Comparison of ENCODE assay signal across 8 cellular contexts in genomic region chr4:73620115-73620792, GRCh38. TPM values are rescaled to one million over a fixed set of nuclear protein-coding genes. Genes with fewer than 3 reads are reported as not detected.
A peak's percentile ranks its signal among the peaks of the same experiment; 100 is the strongest.
DNase-seq lines count a peak whose midpoint lies in the region; ATAC-seq and TF ChIP-seq lines count a peak whose summit lies in the region.

Gene RASSF6, minus strand, starts transcription at chr4:73620436. Its CDS starts 8,641 bp downstream, at chr4:73611795.

- POLR2A ChIA-PET in MCF 10A (lab: Yijun Ruan, JAX), result interaction anchor here (0.6 to 3.8 kb wide), 21 partner anchors 8 to 1249 kb away, joined by 3 to 47 read pairs (median 4); no protein-coding TSS in a partner anchor

- no peak within 1 kb of the TSS for H4K8ac ChIP-seq in mesendoderm (ENCODE audit: low read depth, low read length)

- BruUV-seq in MCF 10A (replicated peaks; lab: Mats Ljungman, UMichigan), result no TSS peak

- no peaks in the 10 kb centered on the region for H3K36me3 ChIP-seq in mesendoderm (ENCODE audit: control insufficient read depth, insufficient read depth, low read length)

- H3K27me3 ChIP-seq in mesendoderm (ENCODE audit: insufficient read depth, low read length, poor library complexity), result no peaks in the 10 kb centered on the region

- H3K4me1 ChIP-seq in mesendoderm (ENCODE audit: control insufficient read depth, low read depth, low read length), result peaks cover 3% of the 10 kb centered on the region

- H2BK120ac ChIP-seq in mesendoderm (ENCODE audit: low read depth, low read length), result no peak within 1 kb of the TSS

- no peaks in the 10 kb centered on the region for H3K79me2 ChIP-seq in mesendoderm (ENCODE audit: control insufficient read depth, insufficient read depth, low read length)

- H4K5ac ChIP-seq in mesendoderm (ENCODE audit: low read length), result no peak within 1 kb of the TSS

- H3K27me3 Mint-ChIP-seq in MCF 10A (ENCODE audit: insufficient read depth, unreplicated experiment), result no peaks in the 10 kb centered on the region

- peak within 1 kb of the TSS; percentile 60 for H3K56ac ChIP-seq in mesendoderm (ENCODE audit: low read length)

- H2AK5ac ChIP-seq in mesendoderm (ENCODE audit: low read length), result no peak within 1 kb of the TSS

- DNase-seq in COLO668 (lab: John Stamatoyannopoulos, UW; ENCODE audit: unreplicated experiment), result peak; percentile 90
- peak; percentile 89 for DNase-seq in NCI-H526 treated with DMSO at 0.1 percent for 48 hours (lab: John Stamatoyannopoulos, UW)
- peak; percentile 63 for DNase-seq in MCF 10A (ENCODE audit: unreplicated experiment)
- DNase-seq in mesendoderm, result peak; percentile 85
- no peak for DNase-seq in UCSD-AML1 (lab: John Stamatoyannopoulos, UW; ENCODE audit: unreplicated experiment)
- DNase-seq in T-helper 9 cell, result no peak

- H3K9ac ChIP-seq in mesendoderm (ENCODE audit: low read length), result peak within 1 kb of the TSS; percentile 40

- H2BK5ac ChIP-seq in mesendoderm (ENCODE audit: low read length), result no peak within 1 kb of the TSS

- peak; percentile 60 for TF ChIP-seq POLR2A in GM19193 (IDR thresholded peaks at IDR 0.05; ENCODE audit: extremely low read depth, insufficient read depth, insufficient read length)

- H3K36me3 Mint-ChIP-seq in MCF 10A (ENCODE audit: insufficient read depth, unreplicated experiment), result no peaks in the 10 kb centered on the region

- intact Hi-C loops in MCF 10A (cut with micrococcal nuclease), result no loop called here

- no peak within 1 kb of the TSS for H2BK15ac ChIP-seq in mesendoderm (replicated peaks; ENCODE audit: low read depth)

- H3K18ac ChIP-seq in mesendoderm (ENCODE audit: low read length), result no peak within 1 kb of the TSS

- no peaks in the 10 kb centered on the region for H3K9me3 Mint-ChIP-seq in MCF 10A (ENCODE audit: unreplicated experiment)

- no peaks in the 10 kb centered on the region for H3K79me1 ChIP-seq in mesendoderm (ENCODE audit: low read length)

- H3K4me2 ChIP-seq in mesendoderm (ENCODE audit: low read length), result peak within 1 kb of the TSS; percentile 74

- ATAC-seq in HG03139 (IDR thresholded peaks at IDR 0.05; ENCODE audit: unreplicated experiment), result peak; percentile 95

- no peak within 1 kb of the TSS for H3K23ac ChIP-seq in mesendoderm (ENCODE audit: low read length)

- no peak within 1 kb of the TSS for H3K4ac ChIP-seq in mesendoderm (ENCODE audit: low read depth, low read length)

- TF ChIP-seq CTCF in MCF 10A (IDR thresholded peaks at IDR 0.05; ENCODE audit: unreplicated experiment), result no peak

- CTCF ChIA-PET in MCF 10A (lab: Yijun Ruan, JAX), result interaction anchor here (0.6 to 1.7 kb wide), 9 partner anchors 17 to 482 kb away, joined by 3 to 6 read pairs (median 3); no protein-coding TSS in a partner anchor

- no peak within 1 kb of the TSS for H3K27ac ChIP-seq in mesendoderm (ENCODE audit: low read depth, low read length)

- peak within 1 kb of the TSS; percentile 84 for H3K4me3 Mint-ChIP-seq in MCF 10A (ENCODE audit: unreplicated experiment)

- peaks cover 19% of the 10 kb centered on the region for H3K4me1 Mint-ChIP-seq in MCF 10A (ENCODE audit: insufficient read depth, unreplicated experiment)

- peak within 1 kb of the TSS; percentile 47 for H3K27ac Mint-ChIP-seq in MCF 10A (ENCODE audit: low read depth, unreplicated experiment)

- no CpG with 5 or more reads among the region's 24 CpGs for WGBS in mesendoderm (ENCODE audit: extremely low coverage, insufficient coverage, low lambda C conversion rate)

- peak within 1 kb of the TSS; percentile 12 for H3K4me3 ChIP-seq in mesendoderm (ENCODE audit: low read length)

RNA-seq across cellular contexts. Expression of gene RASSF6, which starts in this region (rescaled TPM):
- 1.6 and 2.4 TPM in 2 replicates for total RNA-seq in MCF 10A (2022)
- polyA plus RNA-seq in mesendoderm (2013, experiment 1 of 2), result 0.10 TPM
- polyA plus RNA-seq in mesendoderm (2013, experiment 2 of 2), result 0.04 TPM

Comparison
In these comparisons a context has a peak if more than half of its experiments do, and no peak if none do; other contexts are left out.
1. DNase-seq: peak in COLO668 (single experiment), NCI-H526 treated with DMSO at 0.1 percent for 48 hours (single experiment), MCF 10A (single experiment) and mesendoderm (single experiment); none in UCSD-AML1 (single experiment) and T-helper 9 cell (single experiment).